In the genomic region with DNA sequence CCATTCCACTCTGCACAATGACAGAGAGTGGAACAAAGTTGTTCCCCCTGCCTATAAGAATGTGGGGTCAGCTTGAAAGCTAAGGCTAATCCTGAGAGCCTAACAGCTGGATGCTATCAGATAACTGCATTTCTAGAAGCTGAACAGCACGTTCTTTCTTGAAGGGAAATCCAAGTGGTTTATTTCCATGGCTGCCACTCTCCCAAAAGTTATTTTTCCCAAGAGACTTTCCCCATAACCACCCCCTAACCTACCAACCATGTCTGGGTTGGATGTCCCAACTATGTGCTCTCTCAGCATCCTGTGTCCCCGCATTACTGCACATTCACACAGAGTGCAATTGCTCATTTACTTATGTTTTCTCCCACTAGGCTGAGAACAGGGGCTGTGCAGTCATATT, we compare ENCODE assay signal across 22 cellular contexts.
"Had no signal": no experiment of that assay in that cellular context is flagged by ENCODE, and none has a peak within 500 bp of the region (broad histone marks: within the 10 kb centered on the region; RNA-seq: fewer than 3 reads in every experiment).

No MANE protein-coding gene starts in this region.

- H3K27ac ChIP-seq: foreskin keratinocyte, right lobe of liver, stomach, testis had no signal

- H3K4me3 ChIP-seq: right lobe of liver, spleen, stomach, testis had no signal

- DNase-seq: activated CD4-positive, alpha-beta T cell treated with anti-CD3 and anti-CD28 coated beads, Interleukin-2, amount 10 ng/mL, durations not matched to agents 24 days and 14 days; activated CD4-positive, CD25-positive, alpha-beta regulatory T cell; activated CD8-positive, alpha-beta memory T cell treated with anti-CD3 and anti-CD28 coated beads, Interleukin-2, amount 50 U/mL, for 4 hours; activated CD8-positive, alpha-beta T cell treated with anti-CD3 and anti-CD28 coated beads, Interleukin-2, amount 10 ng/mL, durations not matched to agents 7 days and 5 days; activated gamma-delta T cell; activated T-cell treated with anti-CD3 and anti-CD28 coated beads, Interleukin-2, amount 50 U/mL, for 72 hours; amygdala; cortex of kidney; effector CD4-positive, alpha-beta T cell; foreskin keratinocyte; glutamatergic neuron; kidney glomerular epithelial cell; naive thymus-derived CD4-positive, alpha-beta T cell; nucleus accumbens; right lobe of liver; spleen; stomach; testis had no signal

- H3K27me3 ChIP-seq: right lobe of liver, spleen, stomach, testis had no signal

- H3K4me3 Mint-ChIP-seq: activated CD4-positive, alpha-beta T cell treated with anti-CD3 and anti-CD28 coated beads, Interleukin-2, amount 10 ng/mL, durations not matched to agents 24 days and 14 days; activated CD8-positive, alpha-beta T cell treated with anti-CD3 and anti-CD28 coated beads, Interleukin-2, amount 10 ng/mL, durations not matched to agents 7 days and 5 days; activated naive CD8-positive, alpha-beta T cell; activated T-cell treated with anti-CD3 and anti-CD28 coated beads, Interleukin-2, amount 50 U/mL, for 72 hours; central memory CD8-positive, alpha-beta T cell; naive thymus-derived CD4-positive, alpha-beta T cell had no signal

- H3K27me3 Mint-ChIP-seq: activated naive CD8-positive, alpha-beta T cell; brain; central memory CD8-positive, alpha-beta T cell had no signal

- H3K9me3 Mint-ChIP-seq: activated T-cell treated with anti-CD3 and anti-CD28 coated beads, Interleukin-2, amount 50 U/mL, for 72 hours; central memory CD8-positive, alpha-beta T cell; naive thymus-derived CD4-positive, alpha-beta T cell had no signal

- H3K36me3 ChIP-seq: right lobe of liver, spleen, stomach had no signal

- H3K27ac Mint-ChIP-seq: activated CD4-positive, alpha-beta T cell treated with anti-CD3 and anti-CD28 coated beads, Interleukin-2, amount 10 ng/mL, durations not matched to agents 24 days and 14 days; activated CD8-positive, alpha-beta T cell treated with anti-CD3 and anti-CD28 coated beads, Interleukin-2, amount 10 ng/mL, durations not matched to agents 7 days and 5 days; activated naive CD8-positive, alpha-beta T cell; activated T-cell treated with anti-CD3 and anti-CD28 coated beads, Interleukin-2, amount 50 U/mL, for 72 hours; naive thymus-derived CD4-positive, alpha-beta T cell; progenitor cell of endocrine pancreas had no signal

- H3K4me1 Mint-ChIP-seq: activated CD4-positive, alpha-beta T cell treated with anti-CD3 and anti-CD28 coated beads, Interleukin-2, amount 10 ng/mL, durations not matched to agents 24 days and 14 days; central memory CD8-positive, alpha-beta T cell had no signal

- H3K9me3 ChIP-seq: right lobe of liver, spleen, stomach, testis had no signal

- H3K4me1 ChIP-seq: foreskin keratinocyte, right lobe of liver, spleen, stomach, testis had no signal

- ATAC-seq: activated CD8-positive, alpha-beta T cell treated with anti-CD3 and anti-CD28 coated beads, Interleukin-2, amount 10 ng/mL, durations not matched to agents 7 days and 5 days; activated T-cell treated with anti-CD3 and anti-CD28 coated beads, Interleukin-2, amount 50 U/mL, for 72 hours; foreskin keratinocyte; naive thymus-derived CD4-positive, alpha-beta T cell; right lobe of liver had no signal

- H3K36me3 Mint-ChIP-seq: activated naive CD8-positive, alpha-beta T cell; brain; naive thymus-derived CD4-positive, alpha-beta T cell had no signal
